ENCODE assay signal across 8 cellular contexts in the genomic region with DNA sequence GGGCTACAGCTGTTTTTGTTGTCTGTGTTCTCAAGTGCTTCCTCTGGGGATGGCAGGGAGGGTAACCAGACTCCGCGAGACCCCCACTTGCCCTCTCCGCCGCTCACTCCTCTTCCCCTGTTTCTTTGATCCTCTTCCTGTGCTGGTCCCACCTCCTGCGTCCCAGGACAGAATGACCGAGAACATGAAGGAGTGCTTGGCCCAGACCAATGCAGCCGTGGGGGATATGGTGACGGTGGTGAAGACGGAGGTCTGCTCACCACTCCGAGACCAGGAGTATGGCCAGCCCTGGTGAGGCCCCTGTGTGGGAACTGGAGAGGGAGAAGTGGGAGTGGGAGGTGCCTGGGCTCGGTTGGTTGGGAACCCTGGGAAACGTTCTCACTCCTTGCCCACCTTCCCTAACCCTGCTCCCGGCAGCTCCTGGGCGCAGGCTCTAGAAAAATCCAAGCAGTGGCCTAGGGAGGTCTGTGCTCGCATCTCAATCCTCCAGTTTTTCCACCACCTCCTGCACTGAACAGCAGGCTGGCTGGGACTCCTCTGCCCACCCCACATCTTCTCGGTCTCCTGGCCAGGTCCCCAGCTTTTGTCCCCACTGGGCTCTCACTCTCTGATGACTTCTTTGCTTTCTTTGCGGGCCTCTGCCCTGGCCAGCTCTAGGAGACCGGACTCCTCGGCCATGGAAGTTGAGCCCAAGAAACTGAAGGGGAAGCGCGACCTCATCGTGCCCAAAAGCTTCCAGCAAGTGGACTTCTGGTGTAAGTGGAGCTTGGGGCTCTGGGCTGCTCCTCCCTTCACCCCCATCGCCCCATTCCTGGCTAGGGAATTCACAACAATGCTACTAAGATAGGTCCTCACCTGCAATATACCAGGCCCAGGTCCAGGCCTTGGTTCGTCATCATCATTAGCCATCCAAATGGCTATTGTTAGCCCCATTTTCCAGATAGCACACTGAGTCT. TPM values are rescaled to one million over a fixed set of nuclear protein-coding genes. Genes with fewer than 3 reads are reported as not detected.
DNase-seq lines count a peak whose midpoint lies in the region; ATAC-seq, FAIRE-seq and TF ChIP-seq lines count a peak whose summit lies in the region.

No MANE protein-coding gene starts in this region.

- peak overlapping the region; percentile 82 for H3K27ac ChIP-seq in HCT116 (ENCODE audit: low read depth, low read length)
- no peak overlapping the region for H3K27ac ChIP-seq in mammary epithelial cell (ENCODE audit: insufficient read depth, low read depth, low read length)
- H3K27ac ChIP-seq in kidney (ENCODE audit: low read depth in 2 of 2, low read length in 2 of 2) = peak overlapping the region; percentile 81
- no peak overlapping the region for H3K27ac ChIP-seq in CD4-positive, alpha-beta T cell (ENCODE audit: low read depth, low read length)

- H3K9me2 ChIP-seq in HCT116 (ENCODE audit: insufficient read depth) = no peaks in the 10 kb centered on the region

- DNase-seq in HCT116 (ENCODE audit: low read depth, low spot score) (no peak), mammary epithelial cell (no peak), kidney (no peak), skeletal muscle cell (ENCODE audit: low read depth) (no peak), AG08395 (ENCODE audit: low spot score) (no peak), HuH-7 (ENCODE audit: low spot score) (no peak), medulla oblongata (ENCODE audit: extremely low spot score) (no peak)
- no peak for DNase-seq in CD4-positive, alpha-beta T cell

- TF ChIP-seq RAD21 in HCT116 (IDR thresholded peaks at IDR 0.05; ENCODE audit: low read depth) = no peak

- H3K27ac Mint-ChIP-seq in CD4-positive, alpha-beta T cell = no peak overlapping the region

- BruUV-seq in HCT116 (replicated peaks; lab: Mats Ljungman, UMichigan) (no TSS peak), mammary epithelial cell (replicated peaks; lab: Mats Ljungman, UMichigan) (no TSS peak)

- H3K79me2 ChIP-seq in HCT116 (ENCODE audit: insufficient read depth, low read length) (no peaks in the 10 kb centered on the region), mammary epithelial cell (ENCODE audit: insufficient read depth, low read length) (no peaks in the 10 kb centered on the region)

- H3K9me3 Mint-ChIP-seq in CD4-positive, alpha-beta T cell = no peaks in the 10 kb centered on the region

- POLR2A ChIA-PET in HCT116 (lab: Charles Lee) = no interaction called here
- POLR2A ChIA-PET in CD4-positive, alpha-beta T cell (lab: Charles Lee) = no interaction called here

- H3K4me1 ChIP-seq in HCT116 (ENCODE audit: control insufficient read depth in 1 of 2, insufficient read depth in 2 of 2, low read length in 2 of 2) (peaks cover 27 to 28% of the 10 kb centered on the region in 2 experiments), mammary epithelial cell (ENCODE audit: insufficient read depth, low read length) (peaks cover 21% of the 10 kb centered on the region), kidney (ENCODE audit: control insufficient read depth in 1 of 2, insufficient read depth in 1 of 2, low read depth in 1 of 2, low read length in 2 of 2) (peaks cover 3 to 16% of the 10 kb centered on the region in 2 donors)

- in situ Hi-C loops in mammary epithelial cell (cut with MboI; ENCODE audit: low sequenced_read_pairs in 2 of 2) = no loop called here

- RAD21 ChIA-PET in HCT116 (lab: Charles Lee; ENCODE audit: low non-redundant PET in 1 of 2, low total read pairs in 2 of 2, uncharacterized antibody in 2 of 2, unreplicated experiment in 2 of 2) = no interaction called here

- peaks cover 21% of the 10 kb centered on the region for H3K4me1 Mint-ChIP-seq in CD4-positive, alpha-beta T cell (ENCODE audit: low read depth)

- H3K27me3 ChIP-seq in HCT116 (ENCODE audit: insufficient read depth, low read length) (no peaks in the 10 kb centered on the region), mammary epithelial cell (ENCODE audit: insufficient read depth, low read length) (no peaks in the 10 kb centered on the region)
- peaks cover 15% of the 10 kb centered on the region for H3K27me3 ChIP-seq in CD4-positive, alpha-beta T cell (ENCODE audit: control insufficient read depth, insufficient read depth, low read length)

- H3K4me2 ChIP-seq in HCT116 (ENCODE audit: low read length) = peak overlapping the region; percentile 89
- H3K4me2 ChIP-seq in mammary epithelial cell (ENCODE audit: insufficient read depth, low read depth, low read length) = peak overlapping the region; percentile 95

- CTCF ChIA-PET in HCT116 (lab: Charles Lee) (interaction anchor here (1.4 to 2.0 kb wide), 3 partner anchors 9 to 71 kb away, joined by 4 to 9 read pairs (median 4); no protein-coding TSS in a partner anchor), mammary epithelial cell (lab: Charles Lee; ENCODE audit: low non-redundant PET) (no interaction called here)
- CTCF ChIA-PET in CD4-positive, alpha-beta T cell (lab: Charles Lee) = interaction anchor here (1.3 kb wide), 1 partner anchor 61 kb away, joined by 3 read pairs; no protein-coding TSS in a partner anchor

- H3K4me3 Mint-ChIP-seq in CD4-positive, alpha-beta T cell = no peak overlapping the region

- H4K20me1 ChIP-seq in HCT116 (ENCODE audit: insufficient read depth) (no peaks in the 10 kb centered on the region), mammary epithelial cell (ENCODE audit: insufficient read depth, low read length) (no peaks in the 10 kb centered on the region)

- H3K36me3 ChIP-seq in HCT116 (ENCODE audit: control insufficient read depth in 1 of 2, insufficient read depth in 2 of 2, low read length in 2 of 2) (no peaks in the 10 kb centered on the region), mammary epithelial cell (ENCODE audit: insufficient read depth, low read length) (no peaks in the 10 kb centered on the region), kidney (ENCODE audit: control insufficient read depth in 1 of 2, insufficient read depth in 2 of 2, low read length in 2 of 2) (peaks cover 6 to 7% of the 10 kb centered on the region in 2 donors)

- TF ChIP-seq CTCF in HCT116 (IDR thresholded peaks at IDR 0.05 in 2 of 3, conservative IDR thresholded peaks at IDR 0.05 in 1 of 3; ENCODE audit: borderline replicate concordance in 1 of 3, insufficient read depth in 1 of 3, low read depth in 2 of 3, low read length in 2 of 3) (no peak), mammary epithelial cell (conservative IDR thresholded peaks at IDR 0.05 in 1 of 2, IDR thresholded peaks at IDR 0.05 in 1 of 2; ENCODE audit: extremely low read depth in 1 of 2, insufficient read depth in 1 of 2, low read depth in 1 of 2, low read length in 2 of 2) (no peak), kidney (IDR thresholded peaks at IDR 0.05; ENCODE audit: borderline replicate concordance, extremely low read depth, insufficient read depth) (no peak)
- no peak for TF ChIP-seq CTCF in CD4-positive, alpha-beta T cell (IDR thresholded peaks at IDR 0.05)

- H3K9me3 ChIP-seq in HCT116 (ENCODE audit: control insufficient read depth in 1 of 2, insufficient read depth in 1 of 2, low read depth in 1 of 2, low read length in 2 of 2) (no peaks in the 10 kb centered on the region), mammary epithelial cell (replicated peaks; ENCODE audit: insufficient read depth, low read length) (no peaks in the 10 kb centered on the region), kidney (ENCODE audit: control insufficient read depth in 1 of 2, low read length in 2 of 2) (no peaks in the 10 kb centered on the region)
- no peaks in the 10 kb centered on the region for H3K9me3 ChIP-seq in CD4-positive, alpha-beta T cell (ENCODE audit: control insufficient read depth, low read length)

- no peak for TF ChIP-seq POLR2A in HCT116 (IDR thresholded peaks at IDR 0.05; ENCODE audit: borderline replicate concordance, extremely low read depth, insufficient read depth, insufficient read length)

- H2AFZ ChIP-seq in HCT116 (ENCODE audit: low read depth, low read length, poor library complexity, severe bottlenecking) (no peak overlapping the region), mammary epithelial cell (ENCODE audit: low read depth, low read length) (peak overlapping the region; percentile 85)

- H3K4me3 ChIP-seq in HCT116 (replicated peaks in 1 of 2; ENCODE audit: low read depth in 1 of 2, low read length in 2 of 2) = peak overlapping the region; percentile 44 to 56
- no peak overlapping the region for H3K4me3 ChIP-seq in mammary epithelial cell (replicated peaks in 1 of 3; ENCODE audit: insufficient read depth in 1 of 3, low read depth in 2 of 3, low read length in 3 of 3)
- H3K4me3 ChIP-seq in kidney (ENCODE audit: low read length in 2 of 2) = peak overlapping the region; percentile 44 to 57
- peak overlapping the region; percentile 45 for H3K4me3 ChIP-seq in skeletal muscle cell (ENCODE audit: low read depth, low read length)

- ATAC-seq in HCT116 = no peak
- no peak for ATAC-seq in CD4-positive, alpha-beta T cell (ENCODE audit: poor library complexity)

- dilution Hi-C loops in mammary epithelial cell (cut with HindIII; ENCODE audit: low sequenced_read_pairs) = no loop called here

- intact Hi-C loops in HCT116 (cut with micrococcal nuclease) (loop anchor here (10.0 kb wide), 1 partner anchor 73 kb away; no protein-coding TSS in a partner anchor), mammary epithelial cell (cut with micrococcal nuclease) (no loop called here), kidney (cut with DNase I) (no loop called here)
- intact Hi-C loops in CD4-positive, alpha-beta T cell (cut with DNase I, micrococcal nuclease) = no loop called here

- peaks cover 5% of the 10 kb centered on the region for H3K36me3 Mint-ChIP-seq in CD4-positive, alpha-beta T cell (ENCODE audit: low read depth)

- H3K9ac ChIP-seq in HCT116 (ENCODE audit: low read length) = peak overlapping the region; percentile 75
- H3K9ac ChIP-seq in mammary epithelial cell (ENCODE audit: insufficient read depth, low read length) = no peak overlapping the region
- H3K9ac ChIP-seq in kidney (ENCODE audit: low read length in 2 of 2) = peak overlapping the region; percentile 54 to 70

- no peak for FAIRE-seq in kidney (lab: Jason Lieb, UNC)

- peaks cover 34% of the 10 kb centered on the region for H3K27me3 Mint-ChIP-seq in CD4-positive, alpha-beta T cell

- WGBS in mammary epithelial cell (ENCODE audit: low coverage, missing lambda C conversion rate) = 95% methylated on average over 20 of the region's 24 CpGs

RNA-seq across cellular contexts. Expression of a gene that starts 35.4 kb away (rescaled TPM):
- total RNA-seq in HCT116 (2021; ENCODE audit: unreplicated experiment) (9.3 TPM), mammary epithelial cell (1 to 10 TPM; 3.3 to 3.4 TPM), kidney (22.5 TPM)
- 5.5 and 6.2 TPM in 2 replicates for polyA plus RNA-seq in HCT116 (2012)
- polyA plus RNA-seq in mammary epithelial cell (1.7 TPM), kidney (ENCODE audit: insufficient read depth, low read depth, low replicate concordance) (2.9 TPM)
- polyA minus RNA-seq in mammary epithelial cell = 4.2 TPM
- total RNA-seq in CD4-positive, alpha-beta T cell = 1 to 10 TPM; 2.5 to 3.4 TPM

Comparison
In these comparisons a context has a peak if more than half of its experiments do, and no peak if none do; other contexts are left out.
1. H3K27ac ChIP-seq: peak in HCT116 (single experiment) and kidney (2 of 2); none in mammary epithelial cell (single experiment) and CD4-positive, alpha-beta T cell (single experiment).
2. H3K4me3 ChIP-seq: peak in HCT116 (2 of 2), kidney (2 of 2) and skeletal muscle cell (single experiment); none in mammary epithelial cell (0 of 3).